1 cellular context compared by ENCODE assay signal in genomic region chr18:78991446-78991845, GRCh38.
TF ChIP-seq lines count a peak whose summit lies in the region.

No MANE protein-coding gene starts in this region.

TF ChIP-seq in HepG2, 621 proteins besides CTCF, POLR2A, EP300 and RAD21:
- TF ChIP-seq KLF11 (CRISPR knock-in tag; IDR thresholded peaks at IDR 0.05) (no peak), ASH2L (IDR thresholded peaks at IDR 0.05; ENCODE audit: insufficient read length, low read depth, low read length) (no peak), ZNF737 (CRISPR knock-in tag; IDR thresholded peaks at IDR 0.05; ENCODE audit: borderline replicate concordance) (no peak), ZMYM3 (CRISPR knock-in tag; IDR thresholded peaks at IDR 0.05) (no peak), HNF1B (CRISPR knock-in tag; IDR thresholded peaks at IDR 0.05) (no peak), TAF15 (IDR thresholded peaks at IDR 0.05; ENCODE audit: low read depth, low read length, poor library complexity, severe bottlenecking) (no peak), HDAC2 (CRISPR knock-in tag; IDR thresholded peaks at IDR 0.05) (no peak), PHF8 (CRISPR knock-in tag; IDR thresholded peaks at IDR 0.05) (no peak), ZBTB7A (CRISPR knock-in tag; IDR thresholded peaks at IDR 0.05) (no peak), SMAD9 (CRISPR knock-in tag; IDR thresholded peaks at IDR 0.05) (no peak), ZNF703 (CRISPR knock-in tag; IDR thresholded peaks at IDR 0.05; ENCODE audit: borderline replicate concordance) (no peak), POGK (CRISPR knock-in tag; conservative IDR thresholded peaks at IDR 0.05) (no peak), RELA (CRISPR knock-in tag; IDR thresholded peaks at IDR 0.05) (no peak), ZFP36L1 (CRISPR knock-in tag; IDR thresholded peaks at IDR 0.05) (no peak)
